ENCODE assay signal across 20 cellular contexts in genomic region chr13:84684048-84684662, GRCh38.
DNase-seq lines count a peak whose midpoint lies in the region; ATAC-seq, FAIRE-seq and TF ChIP-seq lines count a peak whose summit lies in the region.
"Had no signal": no experiment of that assay in that cellular context is flagged by ENCODE, and none has a peak within 500 bp of the region (broad histone marks: within the 10 kb centered on the region; RNA-seq: fewer than 3 reads in every experiment).

No MANE protein-coding gene starts in this region.

- no peak overlapping the region for H4K8ac ChIP-seq in H1 (ENCODE audit: extremely low read depth, insufficient read depth, low read length)

- TF ChIP-seq POLR2A in H1 (IDR thresholded peaks at IDR 0.05; ENCODE audit: control extremely low read depth in 1 of 2, low read depth in 2 of 2, low read length in 2 of 2), result no peak

- peaks cover 3% of the 10 kb centered on the region for H3K4me1 ChIP-seq in right cardiac atrium (ENCODE audit: control insufficient read depth, insufficient read depth, low read length)
- no peaks in the 10 kb centered on the region for H3K4me1 ChIP-seq in H1 (replicated peaks in 1 of 4; ENCODE audit: control insufficient read depth in 3 of 4, insufficient read depth in 4 of 4, low read length in 3 of 4)
- peaks cover 5 to 12% (median 11%) of the 10 kb centered on the region in 3 donors for H3K4me1 ChIP-seq in pancreas

- CTCF ChIA-PET in H1 (lab: Charles Lee; ENCODE audit: partially characterized antibody), result interaction anchor here (0.7 kb wide), 1 partner anchor 18 kb away, joined by 3 read pairs; no protein-coding TSS in a partner anchor

- no peak overlapping the region for H3K23ac ChIP-seq in H1 (ENCODE audit: insufficient read length)

- no peak for TF ChIP-seq EP300 in H1 (IDR thresholded peaks at IDR 0.05; ENCODE audit: borderline replicate concordance in 1 of 2, low read depth in 2 of 2, low read length in 2 of 2)

- peak; percentile 39 for ATAC-seq in Right ventricle myocardium inferior
- no peak for ATAC-seq in right cardiac atrium
- ATAC-seq in pancreas, result peak; percentile 68 to 73 (median 71)
- ATAC-seq: K562 had no signal

- no peak overlapping the region for H2BK5ac ChIP-seq in H1 (ENCODE audit: low read depth, low read length)

- H4K91ac ChIP-seq in H1 (replicated peaks; ENCODE audit: insufficient read length, low read length), result no peak overlapping the region

- 55% methylated on average over 3 of the region's 3 CpGs for WGBS in right cardiac atrium
- WGBS in H1 (ENCODE audit: extremely low coverage in 1 of 2, insufficient coverage in 1 of 2, insufficient read length in 1 of 2, insufficient replicate concordance in 2 of 2, low coverage in 1 of 2, low lambda C conversion rate in 2 of 2, missing lambda C conversion rate in 1 of 2), 2 experiments, result 73% methylated on average over 3 of the region's 3 CpGs; no CpG with 5 or more reads in 1 of the 2 experiments
- WGBS in pancreas, 2 donors, result 21 to 23% methylated on average over 3 of the region's 3 CpGs

- H2BK120ac ChIP-seq in H1 (replicated peaks; ENCODE audit: low read depth, low read length), result no peak overlapping the region

- H3K27me3 ChIP-seq in right cardiac atrium (ENCODE audit: control insufficient read depth, insufficient read depth) (no peaks in the 10 kb centered on the region), H1 (replicated peaks in 1 of 4; ENCODE audit: control insufficient read depth in 3 of 4, extremely low read depth in 1 of 4, insufficient read depth in 3 of 4, low read length in 3 of 4) (no peaks in the 10 kb centered on the region), pancreas (no peaks in the 10 kb centered on the region)

- H3K79me1 ChIP-seq in H1 (ENCODE audit: low read depth, low read length), result no peaks in the 10 kb centered on the region

- H3K9me3 ChIP-seq in right cardiac atrium (ENCODE audit: control insufficient read depth, low read length) (no peaks in the 10 kb centered on the region), H1 (ENCODE audit: insufficient read depth in 2 of 2, low read depth in 1 of 2, low read length in 1 of 2) (no peaks in the 10 kb centered on the region), pancreas (no peaks in the 10 kb centered on the region)

- no peak for DNase-seq in Right ventricle myocardium inferior (ENCODE audit: missing footprints)
- DNase-seq in right cardiac atrium, result no peak
- DNase-seq in NCI-H1105 (lab: John Stamatoyannopoulos, UW), result peak; percentile 50
- no peak for DNase-seq in H1 (ENCODE audit: low read depth in 1 of 2, low spot score in 2 of 2)
- DNase-seq in pancreas, result peak in 2 of 6 donors; percentile 17 to 29
- no peak for DNase-seq in H4 (ENCODE audit: low spot score)
- DNase-seq in NCI-H524 treated with DMSO at 0.1 percent for 48 hours (lab: John Stamatoyannopoulos, UW), result no peak
- DNase-seq in SIG-M5 (lab: John Stamatoyannopoulos, UW), result no peak
- DNase-seq: ACHN; Calu3; CD4-positive, CD25-positive, alpha-beta regulatory T cell; DMS79 treated with DMSO at 0.1 percent for 48 hours; NCI-H1048; NCI-H1694; NCI-H510A treated with DMSO at 0.1 percent for 48 hours; PC-9 had no signal

- H3K18ac ChIP-seq in H1 (ENCODE audit: extremely low read depth, low read length), result no peak overlapping the region

- H3K27ac ChIP-seq in right cardiac atrium (ENCODE audit: low read length), result no peak overlapping the region
- no peak overlapping the region for H3K27ac ChIP-seq in H1 (ENCODE audit: low read depth, low read length)
- H3K27ac ChIP-seq in pancreas, result no peak overlapping the region
- H3K27ac ChIP-seq: PC-9 had no signal

- H3K23me2 ChIP-seq in H1 (ENCODE audit: low read depth, low read length), result no peaks in the 10 kb centered on the region

- H4K20me1 ChIP-seq in H1 (replicated peaks in 1 of 2; ENCODE audit: control insufficient read depth in 1 of 2, insufficient read depth in 2 of 2, low read length in 2 of 2), result no peaks in the 10 kb centered on the region

- 0 out of 2 replicates have a peak overlapping the region, but pooled peaks have one; percentile 38 for H2AFZ ChIP-seq in H1 (ENCODE audit: low read length)
- H2AFZ ChIP-seq: PC-9 had no signal

- H3K4me3 ChIP-seq in right cardiac atrium (ENCODE audit: low read length), result no peak overlapping the region
- H3K4me3 ChIP-seq in H1 (ENCODE audit: extremely low read depth in 1 of 4, insufficient read depth in 2 of 4, low read depth in 3 of 4, low read length in 4 of 4), result no peak overlapping the region
- H3K4me3 ChIP-seq in pancreas, result no peak overlapping the region
- H3K4me3 ChIP-seq: K562, PC-9 had no signal

- no peak overlapping the region for H2BK15ac ChIP-seq in H1 (ENCODE audit: low read length)

- H3K4me2 ChIP-seq in H1 (ENCODE audit: insufficient read depth in 1 of 2, low read depth in 2 of 2, low read length in 2 of 2), result no peak overlapping the region
- H3K4me2 ChIP-seq: PC-9 had no signal

- no peak overlapping the region for H2BK12ac ChIP-seq in H1 (ENCODE audit: low read depth, low read length)

- H3K9ac ChIP-seq in H1 (replicated peaks in 1 of 4; ENCODE audit: extremely low read depth in 1 of 4, low read depth in 3 of 4, low read length in 3 of 4), result no peak overlapping the region

- H3K4ac ChIP-seq in H1 (replicated peaks; ENCODE audit: insufficient read length, low read depth, low read length), result no peak overlapping the region

- no peak overlapping the region for H3K56ac ChIP-seq in H1 (replicated peaks; ENCODE audit: insufficient read length, low read depth, low read length)

- H3K36me3 ChIP-seq in H1 (ENCODE audit: control insufficient read depth in 2 of 4, insufficient read depth in 4 of 4, low read length in 3 of 4) (no peaks in the 10 kb centered on the region), pancreas (no peaks in the 10 kb centered on the region)

- no peak for FAIRE-seq in H1 (lab: Jason Lieb, UNC)
- FAIRE-seq in pancreas (lab: Jason Lieb, UNC), result no peak
- FAIRE-seq: G401.6, GM12891, GM19239, K562 had no signal

- no peaks in the 10 kb centered on the region for H3K79me2 ChIP-seq in H1 (ENCODE audit: control insufficient read depth in 1 of 2, insufficient read depth in 2 of 2, low read length in 2 of 2)

- POLR2A ChIA-PET in H1 (lab: Charles Lee; ENCODE audit: partially characterized antibody), result no interaction called here

- intact Hi-C loops in Right ventricle myocardium inferior (cut with DNase I) (no loop called here), right cardiac atrium (cut with DNase I) (no loop called here), pancreas (cut with DNase I) (no loop called here)

- H2BK20ac ChIP-seq in H1 (ENCODE audit: low read length), result no peak overlapping the region

- H4K5ac ChIP-seq in H1 (ENCODE audit: insufficient read length, low read depth, low read length), result no peak overlapping the region

- no peak overlapping the region for H2AK5ac ChIP-seq in H1 (ENCODE audit: low read depth, low read length)

- H3K14ac ChIP-seq in H1 (ENCODE audit: insufficient read length), result no peak overlapping the region

- no peak for TF ChIP-seq RAD21 in H1 (IDR thresholded peaks at IDR 0.05 in 1 of 2, conservative IDR thresholded peaks at IDR 0.05 in 1 of 2; ENCODE audit: low read depth in 2 of 2, low read length in 2 of 2)

- no peak for TF ChIP-seq CTCF in H1 (IDR thresholded peaks at IDR 0.05; ENCODE audit: control extremely low read depth in 1 of 3, insufficient read depth in 1 of 3, low read depth in 1 of 3, low read length in 3 of 3)
- no peak for TF ChIP-seq CTCF in pancreas (IDR thresholded peaks at IDR 0.05)

TF ChIP-seq in H1, 55 proteins besides CTCF, POLR2A, EP300 and RAD21:
- TF ChIP-seq MAX (IDR thresholded peaks at IDR 0.05), result no peak
- no peak for TF ChIP-seq EZH2 (IDR thresholded peaks at IDR 0.05; ENCODE audit: low read depth, low read length, severe bottlenecking)
- no peak for TF ChIP-seq NRF1 (IDR thresholded peaks at IDR 0.05; ENCODE audit: low read depth, low read length)
- no peak for TF ChIP-seq SIN3A (conservative IDR thresholded peaks at IDR 0.05 in 1 of 2, IDR thresholded peaks at IDR 0.05 in 1 of 2; ENCODE audit: low read depth in 1 of 2, low read length in 2 of 2)
- no peak for TF ChIP-seq KDM4A (IDR thresholded peaks at IDR 0.05; ENCODE audit: low read depth, low read length, severe bottlenecking)
- TF ChIP-seq SUZ12 (IDR thresholded peaks at IDR 0.05; ENCODE audit: low read length), result no peak
- TF ChIP-seq EGR1 (IDR thresholded peaks at IDR 0.05; ENCODE audit: borderline replicate concordance, low read depth, low read length), result no peak
TF ChIP-seq in H1: peak in this region for 0.

Comparison
In these comparisons a context has a peak if more than half of its experiments do, and no peak if none do; other contexts are left out.
1. ATAC-seq: peak in Right ventricle myocardium inferior (single experiment) and pancreas (4 of 4); none in right cardiac atrium (0 of 2).